9 cellular contexts compared by ENCODE assay signal in genomic region chr16:3716831-3717234, GRCh38. TPM values are rescaled to one million over a fixed set of nuclear protein-coding genes. Genes with fewer than 3 reads are reported as not detected.
DNase-seq lines count a peak whose midpoint lies in the region; ATAC-seq, FAIRE-seq and TF ChIP-seq lines count a peak whose summit lies in the region.
"Had no signal": no experiment of that assay in that cellular context is flagged by ENCODE, and none has a peak within 500 bp of the region (broad histone marks: within the 10 kb centered on the region; RNA-seq: fewer than 3 reads in every experiment).

No MANE protein-coding gene starts in this region.

- CTCF ChIA-PET in naive thymus-derived CD4-positive, alpha-beta T cell (lab: Charles Lee) = interaction anchor here (0.5 to 1.6 kb wide), 3 partner anchors 12 to 426 kb away, joined by 3 to 9 read pairs (median 6); no protein-coding TSS in a partner anchor

- H3K27me3 Mint-ChIP-seq in endothelial cell (ENCODE audit: unreplicated experiment) = peaks cover 7% of the 10 kb centered on the region
- H3K27me3 Mint-ChIP-seq in naive thymus-derived CD4-positive, alpha-beta T cell = no peaks in the 10 kb centered on the region

- peak; percentile 61 for DNase-seq in D341Med (ENCODE audit: low spot score)
- DNase-seq in GM20000 (ENCODE audit: low spot score) = peak; percentile 58
- DNase-seq in HuH-7.5 (ENCODE audit: low spot score) = peak; percentile 40
- DNase-seq in endothelial cell (ENCODE audit: low spot score) = peak; percentile 18
- DNase-seq in naive thymus-derived CD4-positive, alpha-beta T cell = peak in 1 of 9 donors; percentile 13
- no peak for DNase-seq in thoracic aorta (ENCODE audit: low spot score)
- DNase-seq in frontal cortex (ENCODE audit: low spot score in 2 of 2) = no peak

- peaks cover 0 to 18% (median 0%) of the 10 kb centered on the region in 3 experiments for H3K36me3 ChIP-seq in naive thymus-derived CD4-positive, alpha-beta T cell (ENCODE audit: control insufficient read depth in 2 of 3, insufficient read depth in 3 of 3, low read length in 3 of 3)
- no peaks in the 10 kb centered on the region for H3K36me3 ChIP-seq in thoracic aorta

- peaks cover 6 to 11% of the 10 kb centered on the region in 2 donors for H3K4me1 ChIP-seq in naive thymus-derived CD4-positive, alpha-beta T cell (ENCODE audit: control insufficient read depth in 2 of 2, insufficient read depth in 2 of 2, low read length in 2 of 2)
- H3K4me1 ChIP-seq in thoracic aorta (ENCODE audit: control insufficient read depth in 1 of 2, low read depth in 2 of 2) = peaks cover 3 to 19% of the 10 kb centered on the region in 2 donors

- TF ChIP-seq CTCF in GM20000 (IDR thresholded peaks at IDR 0.05; ENCODE audit: extremely low read depth, missing control alignments) = no peak
- no peak for TF ChIP-seq CTCF in WI38 (IDR thresholded peaks at IDR 0.05; ENCODE audit: low read depth, low read length)
- no peak for TF ChIP-seq CTCF in endothelial cell (IDR thresholded peaks at IDR 0.05; ENCODE audit: unreplicated experiment)
- no peak for TF ChIP-seq CTCF in thoracic aorta (IDR thresholded peaks at IDR 0.05)

- POLR2A ChIA-PET in naive thymus-derived CD4-positive, alpha-beta T cell (lab: Charles Lee) = interaction anchor here (0.9 to 1.5 kb wide), 6 partner anchors 28 to 164 kb away, joined by 3 to 9 read pairs (median 4); partner anchors contain the start of gene CREBBP

- H3K4me3 ChIP-seq in WI38 (ENCODE audit: low read depth, low read length) (peak overlapping the region; percentile 95), thoracic aorta (peak overlapping the region; percentile 81)
- peak overlapping the region; percentile 67 for H3K4me3 ChIP-seq in naive thymus-derived CD4-positive, alpha-beta T cell (ENCODE audit: low read length)

- H3K4me3 Mint-ChIP-seq in endothelial cell (ENCODE audit: unreplicated experiment) = peak overlapping the region; percentile 96
- peak overlapping the region; percentile 81 to 94 (median 88) for H3K4me3 Mint-ChIP-seq in naive thymus-derived CD4-positive, alpha-beta T cell

- no peaks in the 10 kb centered on the region for H3K9me3 Mint-ChIP-seq in endothelial cell (ENCODE audit: unreplicated experiment)
- H3K9me3 Mint-ChIP-seq in naive thymus-derived CD4-positive, alpha-beta T cell = peaks cover 0 to 2% (median 0%) of the 10 kb centered on the region in 11 donors

- no peak for FAIRE-seq in frontal cortex (lab: Jason Lieb, UNC)
- FAIRE-seq: TTC549 had no signal

- ATAC-seq in naive thymus-derived CD4-positive, alpha-beta T cell = peak; percentile 2
- ATAC-seq in thoracic aorta (ENCODE audit: insufficient number of reproducible peaks, low FRiP score, low read depth) = peak; percentile 9

- H3K9me3 ChIP-seq in naive thymus-derived CD4-positive, alpha-beta T cell (ENCODE audit: control insufficient read depth in 2 of 3, low read length in 3 of 3) = no peaks in the 10 kb centered on the region
- no peaks in the 10 kb centered on the region for H3K9me3 ChIP-seq in thoracic aorta

- no peaks in the 10 kb centered on the region for H3K27me3 ChIP-seq in naive thymus-derived CD4-positive, alpha-beta T cell (ENCODE audit: control insufficient read depth in 2 of 2, insufficient read depth in 2 of 2, low read length in 2 of 2)
- H3K27me3 ChIP-seq in thoracic aorta (replicated peaks; ENCODE audit: insufficient read depth) = no peaks in the 10 kb centered on the region

- no peak overlapping the region for H3K27ac Mint-ChIP-seq in endothelial cell (ENCODE audit: unreplicated experiment)
- H3K27ac Mint-ChIP-seq in naive thymus-derived CD4-positive, alpha-beta T cell = peak overlapping the region; percentile 61 to 95 (median 91)

- peaks cover 30% of the 10 kb centered on the region for H3K4me1 Mint-ChIP-seq in endothelial cell (ENCODE audit: unreplicated experiment)
- H3K4me1 Mint-ChIP-seq in naive thymus-derived CD4-positive, alpha-beta T cell = peaks cover 16 to 52% (median 41%) of the 10 kb centered on the region in 7 donors

- H3K36me3 Mint-ChIP-seq in endothelial cell (ENCODE audit: low read depth, unreplicated experiment) = peaks cover 3% of the 10 kb centered on the region
- peaks cover 0 to 8% (median 4%) of the 10 kb centered on the region in 5 donors for H3K36me3 Mint-ChIP-seq in naive thymus-derived CD4-positive, alpha-beta T cell

- intact Hi-C loops in naive thymus-derived CD4-positive, alpha-beta T cell (cut with micrococcal nuclease) = loop anchor here (1.0 to 5.0 kb wide), 6 partner anchors 27 to 590 kb away; partner anchors contain the start of genes CREBBP (in 1 of the 2), SLX4 (in 1 of the 2), ZNF174 (in 1 of the 2) and ZSCAN32 (in 1 of the 2)

- peak overlapping the region; percentile 94 for H3K27ac ChIP-seq in naive thymus-derived CD4-positive, alpha-beta T cell (ENCODE audit: low read depth, low read length)
- H3K27ac ChIP-seq in thoracic aorta = peak overlapping the region; percentile 83 to 86

RNA-seq across cellular contexts. Expression of gene TRAP1, which starts 0.5 kb away (rescaled TPM):
- total RNA-seq in endothelial cell (ENCODE audit: unreplicated experiment) = 104 TPM
- 100 to 1,000 TPM in 4 of 5 experiments, 10 to 100 TPM in 1; 96.8 to 138 (median 132) TPM for total RNA-seq in naive thymus-derived CD4-positive, alpha-beta T cell
- 10 to 100 TPM; 59.6 to 73.9 TPM for polyA plus RNA-seq in naive thymus-derived CD4-positive, alpha-beta T cell
- total RNA-seq in thoracic aorta = 10 to 100 TPM; 33.2 to 51.1 TPM
- total RNA-seq in frontal cortex = 77.9 TPM

Comparison
In these comparisons a context has a peak if more than half of its experiments do, and no peak if none do; other contexts are left out.
1. DNase-seq: peak in D341Med (single experiment), GM20000 (single experiment), HuH-7.5 (single experiment) and endothelial cell (single experiment); none in thoracic aorta (single experiment) and frontal cortex (0 of 2).
2. Peak in every context shown above with its lines, with median percentiles within 50 percentile points of each other: H3K4me3 ChIP-seq.